21 cellular contexts compared by ENCODE assay signal in the genomic region with DNA sequence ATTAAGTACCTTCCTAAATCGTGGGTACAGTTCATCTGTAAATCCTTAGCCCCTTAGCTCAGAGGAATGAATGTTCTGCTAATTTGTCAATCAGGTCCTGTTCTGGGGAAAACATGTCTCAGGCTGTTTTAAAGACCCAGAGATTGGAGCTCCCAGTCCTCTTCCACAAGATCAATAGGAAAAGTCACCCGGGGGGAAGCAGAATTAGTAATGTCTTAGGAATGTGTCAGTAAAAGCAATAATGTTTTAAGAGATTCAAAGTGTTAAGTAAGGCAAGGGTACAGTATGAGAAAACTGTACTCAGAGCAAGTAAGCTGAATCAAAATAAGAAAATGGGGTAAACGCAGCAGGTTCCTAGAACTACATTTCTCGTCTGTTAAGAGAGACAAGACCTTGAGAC.
DNase-seq lines count a peak whose midpoint lies in the region; ATAC-seq and TF ChIP-seq lines count a peak whose summit lies in the region.
"Had no signal": no experiment of that assay in that cellular context is flagged by ENCODE, and none has a peak within 500 bp of the region (broad histone marks: within the 10 kb centered on the region; RNA-seq: fewer than 3 reads in every experiment).

No MANE protein-coding gene starts in this region.

- ATAC-seq in GM23338 (no peak), GM19452 (IDR thresholded peaks at IDR 0.05; ENCODE audit: unreplicated experiment) (no peak)
- ATAC-seq in stimulated activated memory B cell treated with anti-CD40 and anti-IgM and Interleukin-4, amounts not matched to agents 10 μg/mL and 1 μg/mL and 100 μg/mL, for 72 hours, result no peak
- ATAC-seq: natural killer cell treated with Interleukin-12 subunit alpha and Interleukin-12 subunit beta and Interleukin-15 and Interleukin-18, amount 100 ng/mL, for 72 hours; Right ventricle myocardium inferior had no signal

- no peak overlapping the region for H3K4me2 ChIP-seq in GM23338

- H3K27ac Mint-ChIP-seq in GM23338 (peak overlapping the region; percentile 1; the same call in 1 of the 2 replicates), mesothelial cell of epicardium (peak overlapping the region; percentile 72), immature natural killer cell (no peak overlapping the region)
- no peak overlapping the region for H3K27ac Mint-ChIP-seq in stimulated activated memory B cell treated with anti-CD40 and anti-IgM and Interleukin-4, amounts not matched to agents 10 μg/mL and 1 μg/mL and 100 μg/mL, for 72 hours
- H3K27ac Mint-ChIP-seq: activated CD4-positive, alpha-beta memory T cell treated with anti-CD3 and anti-CD28 coated beads, Interleukin-2, amount 10 ng/mL, durations not matched to agents 7 days and 5 days; activated naive CD4-positive, alpha-beta T cell treated with anti-CD3 and anti-CD28 coated beads, Interleukin-2, amount 10 ng/mL, durations not matched to agents 7 days and 5 days; brain; natural killer cell treated with Interleukin-12 subunit alpha and Interleukin-12 subunit beta and Interleukin-15 and Interleukin-18, amount 100 ng/mL, for 72 hours had no signal

- H3K4me3 ChIP-seq in GM23338, result no peak overlapping the region
- H3K4me3 ChIP-seq: esophagus squamous epithelium, prostate gland had no signal

- H3K36me3 Mint-ChIP-seq in GM23338 (ENCODE audit: low read depth) (peaks cover 48% of the 10 kb centered on the region), mesothelial cell of epicardium (peaks cover 23% of the 10 kb centered on the region), immature natural killer cell (peaks cover 29 to 35% (median 33%) of the 10 kb centered on the region in 3 donors)
- peaks cover 54% of the 10 kb centered on the region for H3K36me3 Mint-ChIP-seq in stimulated activated memory B cell treated with anti-CD40 and anti-IgM and Interleukin-4, amounts not matched to agents 10 μg/mL and 1 μg/mL and 100 μg/mL, for 72 hours

- no peak overlapping the region for H2AFZ ChIP-seq in GM23338

- POLR2A ChIA-PET in RWPE1 (lab: Yijun Ruan, JAX; ENCODE audit: low non-redundant PET), result no interaction called here

- H3K79me2 ChIP-seq in GM23338 (replicated peaks; ENCODE audit: insufficient read depth), result no peaks in the 10 kb centered on the region

- no peak for TF ChIP-seq CTCF in GM23338 (conservative IDR thresholded peaks at IDR 0.05; ENCODE audit: low read depth in 2 of 2)
- no peak for TF ChIP-seq CTCF in RWPE1 (conservative IDR thresholded peaks at IDR 0.05; ENCODE audit: low read depth)
- TF ChIP-seq CTCF in mesothelial cell of epicardium (IDR thresholded peaks at IDR 0.05; ENCODE audit: unreplicated experiment), result no peak

- CTCF ChIA-PET in RWPE1 (lab: Yijun Ruan, JAX), result no interaction called here

- H3K4me1 ChIP-seq in GM23338 (ENCODE audit: insufficient read depth), result no peaks in the 10 kb centered on the region

- no peaks in the 10 kb centered on the region for H3K9me3 Mint-ChIP-seq in GM23338
- H3K9me3 Mint-ChIP-seq in mesothelial cell of epicardium, result no peaks in the 10 kb centered on the region
- no peaks in the 10 kb centered on the region for H3K9me3 Mint-ChIP-seq in immature natural killer cell
- no peaks in the 10 kb centered on the region for H3K9me3 Mint-ChIP-seq in stimulated activated memory B cell treated with anti-CD40 and anti-IgM and Interleukin-4, amounts not matched to agents 10 μg/mL and 1 μg/mL and 100 μg/mL, for 72 hours
- H3K9me3 Mint-ChIP-seq: activated CD4-positive, alpha-beta memory T cell treated with anti-CD3 and anti-CD28 coated beads, Interleukin-2, amount 10 ng/mL, durations not matched to agents 7 days and 5 days; activated naive CD4-positive, alpha-beta T cell treated with anti-CD3 and anti-CD28 coated beads, Interleukin-2, amount 10 ng/mL, durations not matched to agents 7 days and 5 days; brain; natural killer cell treated with Interleukin-12 subunit alpha and Interleukin-12 subunit beta and Interleukin-15 and Interleukin-18, amount 100 ng/mL, for 72 hours had no signal

- H3F3A ChIP-seq in GM23338 (replicated peaks; ENCODE audit: low read depth), result no peaks in the 10 kb centered on the region

- H3K4me3 Mint-ChIP-seq in GM23338 (no peak overlapping the region), mesothelial cell of epicardium (no peak overlapping the region), immature natural killer cell (no peak overlapping the region)
- no peak overlapping the region for H3K4me3 Mint-ChIP-seq in stimulated activated memory B cell treated with anti-CD40 and anti-IgM and Interleukin-4, amounts not matched to agents 10 μg/mL and 1 μg/mL and 100 μg/mL, for 72 hours
- H3K4me3 Mint-ChIP-seq: activated CD4-positive, alpha-beta memory T cell treated with anti-CD3 and anti-CD28 coated beads, Interleukin-2, amount 10 ng/mL, durations not matched to agents 7 days and 5 days; activated naive CD4-positive, alpha-beta T cell treated with anti-CD3 and anti-CD28 coated beads, Interleukin-2, amount 10 ng/mL, durations not matched to agents 7 days and 5 days; brain; natural killer cell treated with Interleukin-12 subunit alpha and Interleukin-12 subunit beta and Interleukin-15 and Interleukin-18, amount 100 ng/mL, for 72 hours had no signal

- no peaks in the 10 kb centered on the region for H4K20me1 ChIP-seq in GM23338 (replicated peaks; ENCODE audit: insufficient read depth)

- in situ Hi-C loops in KBM-7 (cut with MboI; ENCODE audit: low pct_unique_long_range_greater_than_20kb, low sequenced_read_pairs), result no loop called here

- H3K36me3 ChIP-seq in GM23338 (ENCODE audit: insufficient read depth), result peaks cover 23% of the 10 kb centered on the region
- H3K36me3 ChIP-seq: prostate gland had no signal

- peaks cover 2% of the 10 kb centered on the region for H3K27me3 Mint-ChIP-seq in GM23338 (ENCODE audit: insufficient read depth, low read depth, poor library complexity)
- no peaks in the 10 kb centered on the region for H3K27me3 Mint-ChIP-seq in mesothelial cell of epicardium (ENCODE audit: low read depth)
- H3K27me3 Mint-ChIP-seq in immature natural killer cell (ENCODE audit: low read depth in 3 of 3), result peaks cover 0 to 2% (median 0%) of the 10 kb centered on the region in 3 donors
- no peaks in the 10 kb centered on the region for H3K27me3 Mint-ChIP-seq in stimulated activated memory B cell treated with anti-CD40 and anti-IgM and Interleukin-4, amounts not matched to agents 10 μg/mL and 1 μg/mL and 100 μg/mL, for 72 hours
- H3K27me3 Mint-ChIP-seq: activated CD4-positive, alpha-beta memory T cell treated with anti-CD3 and anti-CD28 coated beads, Interleukin-2, amount 10 ng/mL, durations not matched to agents 7 days and 5 days; activated naive CD4-positive, alpha-beta T cell treated with anti-CD3 and anti-CD28 coated beads, Interleukin-2, amount 10 ng/mL, durations not matched to agents 7 days and 5 days; brain; natural killer cell treated with Interleukin-12 subunit alpha and Interleukin-12 subunit beta and Interleukin-15 and Interleukin-18, amount 100 ng/mL, for 72 hours had no signal

- H3K27ac ChIP-seq in GM23338 (ENCODE audit: low read depth) (no peak overlapping the region), RWPE1 (no peak overlapping the region)
- H3K27ac ChIP-seq: esophagus squamous epithelium, prostate gland had no signal

- DNase-seq in GM23338 (ENCODE audit: low spot score) (no peak), RWPE1 (ENCODE audit: low spot score) (peak; percentile 27), dermis blood vessel endothelial cell (peak; percentile 59), mesothelial cell of epicardium (ENCODE audit: low spot score in 2 of 2, unreplicated experiment in 2 of 2) (no peak), KBM-7 (no peak), immature natural killer cell (no peak)
- DNase-seq: activated CD4-positive, alpha-beta memory T cell treated with anti-CD3 and anti-CD28 coated beads, Interleukin-2, amount 10 ng/mL, durations not matched to agents 7 days and 5 days; activated naive CD4-positive, alpha-beta T cell treated with anti-CD3 and anti-CD28 coated beads, Interleukin-2, amount 10 ng/mL, durations not matched to agents 7 days and 5 days; activated T-cell treated with anti-CD3 and anti-CD28 coated beads, Interleukin-2, amount 50 U/mL, for 1 hour; DMS 273 treated with DMSO at 0.1 percent for 48 hours; esophagus squamous epithelium; MV-4-11; NCI-H2029; NCI-H510A; stimulated activated CD4-positive, alpha-beta T cell treated with anti-CD3 and anti-CD28 coated beads, Interleukin-12 subunit alpha, Interleukin-12 subunit beta, amount 100 ng/mL, for 4 hours had no signal

- H3K27me3 ChIP-seq in GM23338 (ENCODE audit: insufficient read depth), result no peaks in the 10 kb centered on the region
- H3K27me3 ChIP-seq: esophagus squamous epithelium had no signal

- H3K4me1 Mint-ChIP-seq in GM23338 (no peaks in the 10 kb centered on the region), mesothelial cell of epicardium (peaks cover 17% of the 10 kb centered on the region), immature natural killer cell (no peaks in the 10 kb centered on the region)
- H3K4me1 Mint-ChIP-seq in stimulated activated memory B cell treated with anti-CD40 and anti-IgM and Interleukin-4, amounts not matched to agents 10 μg/mL and 1 μg/mL and 100 μg/mL, for 72 hours, result no peaks in the 10 kb centered on the region
- H3K4me1 Mint-ChIP-seq: activated CD4-positive, alpha-beta memory T cell treated with anti-CD3 and anti-CD28 coated beads, Interleukin-2, amount 10 ng/mL, durations not matched to agents 7 days and 5 days; activated naive CD4-positive, alpha-beta T cell treated with anti-CD3 and anti-CD28 coated beads, Interleukin-2, amount 10 ng/mL, durations not matched to agents 7 days and 5 days had no signal

- no peaks in the 10 kb centered on the region for H3K9me2 ChIP-seq in GM23338 (ENCODE audit: insufficient read depth)

TF ChIP-seq in GM23338, 12 proteins besides CTCF, POLR2A, EP300 and RAD21:
- TF ChIP-seq JUNB (IDR thresholded peaks at IDR 0.05; ENCODE audit: unreplicated experiment), result no peak
- TF ChIP-seq ZNF114 (CRISPR knock-in tag; IDR thresholded peaks at IDR 0.05), result no peak
- TF ChIP-seq ETS1 (IDR thresholded peaks at IDR 0.05), result no peak

Comparison
In these comparisons a context has a peak if more than half of its experiments do, and no peak if none do; other contexts are left out.
1. DNase-seq: peak in RWPE1 (single experiment) and dermis blood vessel endothelial cell (single experiment); none in GM23338 (single experiment), mesothelial cell of epicardium (0 of 2), KBM-7 (single experiment) and immature natural killer cell (0 of 3).
2. H3K27ac Mint-ChIP-seq: peak in GM23338 (single experiment) and mesothelial cell of epicardium (single experiment); none in immature natural killer cell (0 of 6) and stimulated activated memory B cell treated with anti-CD40 and anti-IgM and Interleukin-4, amounts not matched to agents 10 μg/mL and 1 μg/mL and 100 μg/mL, for 72 hours (single experiment).